Comparison of ENCODE assay signal across 9 cellular contexts in genomic region chr4:1113311-1114009, GRCh38. TPM values are rescaled to one million over a fixed set of nuclear protein-coding genes. Genes with fewer than 3 reads are reported as not detected.
A peak's percentile ranks its signal among the peaks of the same experiment; 100 is the strongest.
DNase-seq lines count a peak whose midpoint lies in the region; ATAC-seq and TF ChIP-seq lines count a peak whose summit lies in the region.
"Had no signal": no experiment of that assay in that cellular context is flagged by ENCODE, and none has a peak within 500 bp of the region (broad histone marks: within the 10 kb centered on the region; RNA-seq: fewer than 3 reads in every experiment).

TSS of gene RNF212 (minus strand) at chr4:1113564. CDS start at chr4:1113464, 100 bp downstream.

- ATAC-seq in HG03108 (IDR thresholded peaks at IDR 0.05; ENCODE audit: unreplicated experiment) (no peak), GM21737 (IDR thresholded peaks at IDR 0.05; ENCODE audit: unreplicated experiment) (no peak)

- H4K20me1 ChIP-seq in OCI-LY7 (ENCODE audit: insufficient read depth, low read length) = no peaks in the 10 kb centered on the region

- H3K27me3 Mint-ChIP-seq in activated naive CD4-positive, alpha-beta T cell treated with anti-CD3 and anti-CD28 coated beads for 36 hours (ENCODE audit: low read depth) = peaks cover 23% of the 10 kb centered on the region

- H3K4me2 ChIP-seq in OCI-LY7 (ENCODE audit: low read length) = no peak within 1 kb of the TSS

- H3K27ac Mint-ChIP-seq in activated naive CD4-positive, alpha-beta T cell treated with anti-CD3 and anti-CD28 coated beads for 36 hours = no peak within 1 kb of the TSS

- no peaks in the 10 kb centered on the region for H3K79me2 ChIP-seq in OCI-LY7 (ENCODE audit: insufficient read depth, low read depth, low read length)

- BruUV-seq in OCI-LY7 (replicated peaks; lab: Mats Ljungman, UMichigan) = no TSS peak

- H3K4me3 ChIP-seq in iPS-18a (ENCODE audit: low read length) = peak within 1 kb of the TSS; percentile 54
- H3K4me3 ChIP-seq in OCI-LY7 (ENCODE audit: low read depth, low read length, poor library complexity, severe bottlenecking) = no peak within 1 kb of the TSS

- no peak for TF ChIP-seq CTCF in OCI-LY7 (conservative IDR thresholded peaks at IDR 0.05; ENCODE audit: low read length)

- H3K4me1 ChIP-seq in iPS-18a (ENCODE audit: control insufficient read depth, low read depth, low read length) = no peaks in the 10 kb centered on the region
- H3K4me1 ChIP-seq in OCI-LY7 (ENCODE audit: insufficient read depth, low read length, poor library complexity, severe bottlenecking) = peaks cover 6% of the 10 kb centered on the region

- DNase-seq in NCI-H2196 (lab: John Stamatoyannopoulos, UW; ENCODE audit: unreplicated experiment) = peak; percentile 70
- DNase-seq in activated naive CD4-positive, alpha-beta T cell treated with anti-CD3 and anti-CD28 coated beads for 36 hours = peak; percentile 18
- peak; percentile 47 to 48 for DNase-seq in stimulated activated CD4-positive, alpha-beta T cell treated with anti-CD3 and anti-CD28 coated beads, Interleukin-4, amount 100 ng/mL, for 4 hours
- DNase-seq in mesenteric fat pad (ENCODE audit: low spot score) = no peak
- DNase-seq in OCI-LY7 (ENCODE audit: low spot score) = no peak

- no peak within 1 kb of the TSS for H3K27ac ChIP-seq in iPS-18a (ENCODE audit: low read length)
- no peak within 1 kb of the TSS for H3K27ac ChIP-seq in OCI-LY7 (ENCODE audit: low read depth, low read length, poor library complexity, severe bottlenecking)

- no peaks in the 10 kb centered on the region for H3K9me3 Mint-ChIP-seq in activated naive CD4-positive, alpha-beta T cell treated with anti-CD3 and anti-CD28 coated beads for 36 hours

- H3K36me3 ChIP-seq in iPS-18a (ENCODE audit: control insufficient read depth, low read depth, low read length) = no peaks in the 10 kb centered on the region
- H3K36me3 ChIP-seq in OCI-LY7 (ENCODE audit: insufficient read depth, low read length) = no peaks in the 10 kb centered on the region

- peak within 1 kb of the TSS; percentile 19 for H3K4me3 Mint-ChIP-seq in activated naive CD4-positive, alpha-beta T cell treated with anti-CD3 and anti-CD28 coated beads for 36 hours

- no peak within 1 kb of the TSS for H2AFZ ChIP-seq in OCI-LY7 (ENCODE audit: low read length)

- no peak within 1 kb of the TSS for H3K9ac ChIP-seq in iPS-18a (ENCODE audit: low read length)

- intact Hi-C loops in activated naive CD4-positive, alpha-beta T cell treated with anti-CD3 and anti-CD28 coated beads for 36 hours (cut with micrococcal nuclease) = no loop called here
- intact Hi-C loops in OCI-LY7 (cut with micrococcal nuclease; ENCODE audit: unreplicated experiment) = no loop called here

- POLR2A ChIA-PET in OCI-LY7 (lab: Charles Lee) = no interaction called here

- H3K27me3 ChIP-seq in iPS-18a (ENCODE audit: control insufficient read depth, insufficient read depth, low read length) = peaks cover 50% of the 10 kb centered on the region

- no peaks in the 10 kb centered on the region for H3K36me3 Mint-ChIP-seq in activated naive CD4-positive, alpha-beta T cell treated with anti-CD3 and anti-CD28 coated beads for 36 hours (ENCODE audit: low read depth)

- H3K9me3 ChIP-seq in iPS-18a (ENCODE audit: control insufficient read depth, low read depth, low read length) (no peaks in the 10 kb centered on the region), OCI-LY7 (ENCODE audit: low read length) (no peaks in the 10 kb centered on the region)

- no peaks in the 10 kb centered on the region for H3K4me1 Mint-ChIP-seq in activated naive CD4-positive, alpha-beta T cell treated with anti-CD3 and anti-CD28 coated beads for 36 hours (ENCODE audit: low read depth)

- H3K9me2 ChIP-seq in OCI-LY7 (ENCODE audit: insufficient read depth, low read length) = no peaks in the 10 kb centered on the region

- CTCF ChIA-PET in activated naive CD4-positive, alpha-beta T cell treated with anti-CD3 and anti-CD28 coated beads for 36 hours (lab: Charles Lee) = no interaction called here
- CTCF ChIA-PET in OCI-LY7 (lab: Charles Lee; ENCODE audit: unreplicated experiment) = no interaction called here

RNA-seq across cellular contexts. Expression of gene RNF212, which starts in this region (rescaled TPM):
- total RNA-seq in activated naive CD4-positive, alpha-beta T cell treated with anti-CD3 and anti-CD28 coated beads for 36 hours = 1 to 10 TPM in 1 of 2 experiments, under 1 TPM in 1; 0.98 to 2.2 TPM
- 4.2 TPM for total RNA-seq in mesenteric fat pad
- not detected in 2 replicates for total RNA-seq in OCI-LY7 (2014; rRNA removed; shearing (Covaris generic))
- total RNA-seq in OCI-LY7 (2022) = not detected in 2 replicates
- total RNA-seq: HT1080 had no signal

Comparison
In these comparisons a context has a peak if more than half of its experiments do, and no peak if none do; other contexts are left out.
1. DNase-seq: peak in NCI-H2196 (single experiment), activated naive CD4-positive, alpha-beta T cell treated with anti-CD3 and anti-CD28 coated beads for 36 hours (single experiment) and stimulated activated CD4-positive, alpha-beta T cell treated with anti-CD3 and anti-CD28 coated beads, Interleukin-4, amount 100 ng/mL, for 4 hours (2 of 2); none in mesenteric fat pad (single experiment) and OCI-LY7 (single experiment).